Comparison of ENCODE assay signal across 8 cellular contexts in the genomic region with DNA sequence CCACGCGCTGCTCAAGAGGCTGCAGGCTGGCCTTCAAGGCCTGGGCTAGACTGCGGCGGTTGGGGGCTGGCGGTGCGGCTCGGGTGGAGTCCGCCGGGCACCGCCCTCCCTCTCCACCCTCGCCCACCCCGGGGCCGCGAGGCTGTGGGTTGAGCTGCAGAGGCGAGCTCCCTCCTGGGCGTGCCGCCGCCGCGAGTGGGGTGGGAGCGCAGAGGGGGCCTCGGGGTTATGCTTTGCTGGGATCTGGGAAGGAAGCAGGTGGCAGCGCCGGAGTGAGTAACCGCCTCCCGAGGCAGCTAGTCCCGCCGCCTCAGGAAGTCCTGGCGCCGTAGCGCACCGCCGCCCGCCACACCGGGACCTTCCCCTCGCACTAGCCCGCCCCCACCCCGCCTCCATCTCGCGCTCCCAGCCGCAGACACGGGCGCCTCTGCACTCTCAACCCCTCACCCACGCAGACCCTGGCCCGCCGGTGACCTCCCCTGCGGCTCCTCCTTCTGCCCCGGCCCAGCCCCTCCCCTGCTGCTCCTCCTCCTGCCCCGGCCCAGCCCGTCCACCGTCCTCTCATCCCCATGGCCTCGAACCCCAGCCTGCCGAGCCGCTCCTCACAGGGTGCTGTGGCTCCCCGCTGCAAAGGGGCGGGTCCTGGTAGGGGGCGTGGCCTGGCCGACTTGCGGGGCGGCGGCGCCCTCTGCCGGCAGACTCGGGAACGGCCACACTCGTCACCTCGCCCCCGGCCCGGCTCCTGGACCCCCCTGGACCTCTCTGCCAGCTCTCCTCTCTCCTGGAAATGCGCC. TPM values are rescaled to one million over a fixed set of nuclear protein-coding genes. Genes with fewer than 3 reads are reported as not detected.
DNase-seq lines count a peak whose midpoint lies in the region; ATAC-seq and TF ChIP-seq lines count a peak whose summit lies in the region.

No MANE protein-coding gene starts in this region.

- H3K27me3 Mint-ChIP-seq in activated CD8-positive, alpha-beta memory T cell treated with anti-CD3 and anti-CD28 coated beads, Interleukin-2, amount 10 ng/mL, durations not matched to agents 7 days and 5 days = peaks cover 4% of the 10 kb centered on the region
- peaks cover 3% of the 10 kb centered on the region for H3K27me3 Mint-ChIP-seq in endothelial cell (ENCODE audit: unreplicated experiment)

- DNase-seq in GM03348 (ENCODE audit: low spot score) (peak; percentile 95), NK-92 (lab: John Stamatoyannopoulos, UW; ENCODE audit: unreplicated experiment) (peak; percentile 33), endothelial cell (ENCODE audit: low spot score) (peak; percentile 88)
- peak; percentile 94 for DNase-seq in activated CD8-positive, alpha-beta memory T cell treated with anti-CD3 and anti-CD28 coated beads, Interleukin-2, amount 10 ng/mL, durations not matched to agents 7 days and 5 days
- peak; percentile 90 to 93 for DNase-seq in stimulated activated CD8-positive, alpha-beta memory T cell treated with anti-CD3 and anti-CD28 coated beads, Interleukin-2, amount 100 ng/mL, for 48 hours (ENCODE audit: low read depth in 2 of 2)

- peak; percentile 38 for ATAC-seq in HG03103 (IDR thresholded peaks at IDR 0.05; ENCODE audit: low read depth, unreplicated experiment)
- ATAC-seq in activated CD8-positive, alpha-beta memory T cell treated with anti-CD3 and anti-CD28 coated beads, Interleukin-2, amount 10 ng/mL, durations not matched to agents 7 days and 5 days = peak; percentile 60
- ATAC-seq in HG03354 (IDR thresholded peaks at IDR 0.05; ENCODE audit: poor library complexity, severe bottlenecking, unreplicated experiment) = no peak

- peaks cover 44% of the 10 kb centered on the region for H3K4me1 ChIP-seq in mononuclear cell (ENCODE audit: insufficient read depth, low read length)

- no peaks in the 10 kb centered on the region for H3K9me3 ChIP-seq in mononuclear cell (ENCODE audit: low read depth, low read length)

- peak; percentile 97 for TF ChIP-seq CTCF in endothelial cell (IDR thresholded peaks at IDR 0.05; ENCODE audit: unreplicated experiment)

- peak overlapping the region; percentile 39 for H3K4me3 ChIP-seq in mononuclear cell (ENCODE audit: low read length)

- H3K27me3 ChIP-seq in mononuclear cell (ENCODE audit: insufficient read depth, low read length) = peaks cover 2% of the 10 kb centered on the region

- CTCF ChIA-PET in activated CD8-positive, alpha-beta memory T cell treated with anti-CD3 and anti-CD28 coated beads, Interleukin-2, amount 10 ng/mL, durations not matched to agents 7 days and 5 days (lab: Charles Lee) = interaction anchor here (1.0 to 12.6 kb wide), 21 partner anchors 10 to 203 kb away, joined by 3 to 410 read pairs (median 13); partner anchors contain the start of genes ATG101, NR4A1, SMIM41 and TAMALIN

- peaks cover 42% of the 10 kb centered on the region for H3K4me1 Mint-ChIP-seq in activated CD8-positive, alpha-beta memory T cell treated with anti-CD3 and anti-CD28 coated beads, Interleukin-2, amount 10 ng/mL, durations not matched to agents 7 days and 5 days
- peaks cover 17% of the 10 kb centered on the region for H3K4me1 Mint-ChIP-seq in endothelial cell (ENCODE audit: unreplicated experiment)

- peak overlapping the region; percentile 98 for H3K27ac Mint-ChIP-seq in activated CD8-positive, alpha-beta memory T cell treated with anti-CD3 and anti-CD28 coated beads, Interleukin-2, amount 10 ng/mL, durations not matched to agents 7 days and 5 days
- no peak overlapping the region for H3K27ac Mint-ChIP-seq in endothelial cell (ENCODE audit: unreplicated experiment)

- no peaks in the 10 kb centered on the region for H3K36me3 Mint-ChIP-seq in activated CD8-positive, alpha-beta memory T cell treated with anti-CD3 and anti-CD28 coated beads, Interleukin-2, amount 10 ng/mL, durations not matched to agents 7 days and 5 days
- H3K36me3 Mint-ChIP-seq in endothelial cell (ENCODE audit: low read depth, unreplicated experiment) = no peaks in the 10 kb centered on the region

- peak overlapping the region; percentile 80 for H3K4me3 Mint-ChIP-seq in activated CD8-positive, alpha-beta memory T cell treated with anti-CD3 and anti-CD28 coated beads, Interleukin-2, amount 10 ng/mL, durations not matched to agents 7 days and 5 days
- no peak overlapping the region for H3K4me3 Mint-ChIP-seq in endothelial cell (ENCODE audit: unreplicated experiment)

- H3K9me3 Mint-ChIP-seq in activated CD8-positive, alpha-beta memory T cell treated with anti-CD3 and anti-CD28 coated beads, Interleukin-2, amount 10 ng/mL, durations not matched to agents 7 days and 5 days (ENCODE audit: low read depth) = no peaks in the 10 kb centered on the region
- H3K9me3 Mint-ChIP-seq in endothelial cell (ENCODE audit: unreplicated experiment) = no peaks in the 10 kb centered on the region

RNA-seq across cellular contexts. Expression of gene TAMALIN, which starts 16.6 kb away (rescaled TPM):
- total RNA-seq in activated CD8-positive, alpha-beta memory T cell treated with anti-CD3 and anti-CD28 coated beads, Interleukin-2, amount 10 ng/mL, durations not matched to agents 7 days and 5 days = 1 to 10 TPM; 1.8 to 2.2 TPM
- total RNA-seq in endothelial cell (ENCODE audit: unreplicated experiment) (29.7 TPM), mononuclear cell (122 TPM)

RNA-seq across cellular contexts. Expression of gene NR4A1, which starts 27.9 kb away (rescaled TPM):
- total RNA-seq in activated CD8-positive, alpha-beta memory T cell treated with anti-CD3 and anti-CD28 coated beads, Interleukin-2, amount 10 ng/mL, durations not matched to agents 7 days and 5 days = 10 to 100 TPM in 1 of 2 experiments, 1 to 10 TPM in 1; 8.4 to 41.8 TPM
- total RNA-seq in endothelial cell (ENCODE audit: unreplicated experiment) (1.0 TPM), mononuclear cell (126 TPM)

RNA-seq across cellular contexts. Expression of gene ATG101, which starts 46.4 kb away (rescaled TPM):
- total RNA-seq in activated CD8-positive, alpha-beta memory T cell treated with anti-CD3 and anti-CD28 coated beads, Interleukin-2, amount 10 ng/mL, durations not matched to agents 7 days and 5 days = 10 to 100 TPM; 33.3 to 42.2 TPM
- total RNA-seq in endothelial cell (ENCODE audit: unreplicated experiment) = 30.6 TPM
- 11.9 TPM for total RNA-seq in mononuclear cell

RNA-seq across cellular contexts. Expression of gene SMIM41, which starts 56.1 kb away (rescaled TPM):
- not detected for total RNA-seq in activated CD8-positive, alpha-beta memory T cell treated with anti-CD3 and anti-CD28 coated beads, Interleukin-2, amount 10 ng/mL, durations not matched to agents 7 days and 5 days
- total RNA-seq in endothelial cell (ENCODE audit: unreplicated experiment) = not detected
- total RNA-seq in mononuclear cell = 0.42 TPM

Comparison
In these comparisons a context has a peak if more than half of its experiments do, and no peak if none do; other contexts are left out.
1. DNase-seq: peak in every context shown above with its lines; median percentile 95 in GM03348; 94 in activated CD8-positive, alpha-beta memory T cell treated with anti-CD3 and anti-CD28 coated beads, Interleukin-2, amount 10 ng/mL, durations not matched to agents 7 days and 5 days; 92 in stimulated activated CD8-positive, alpha-beta memory T cell treated with anti-CD3 and anti-CD28 coated beads, Interleukin-2, amount 100 ng/mL, for 48 hours; 88 in endothelial cell; 33 in NK-92.